Comparison of ENCODE assay signal across 15 cellular contexts in the genomic region with DNA sequence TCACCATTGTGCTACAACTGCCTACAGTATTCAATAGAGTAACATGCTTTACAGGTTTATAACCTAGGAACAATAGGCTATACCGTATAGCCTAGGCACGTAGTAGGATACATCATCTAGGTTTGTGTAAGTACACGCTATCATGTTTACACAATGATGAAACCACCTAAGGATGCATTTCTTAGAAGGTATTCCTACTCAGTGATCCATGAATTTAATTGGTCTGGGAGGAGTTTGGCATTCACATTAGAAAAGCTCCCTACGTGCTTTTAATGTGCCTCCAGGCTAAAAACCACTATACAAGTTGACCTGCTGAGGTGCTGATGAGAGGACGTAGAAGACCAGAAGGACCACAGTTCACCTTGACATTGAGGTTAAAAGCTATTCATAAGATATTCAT.
"Had no signal": no experiment of that assay in that cellular context is flagged by ENCODE, and none has a peak within 500 bp of the region (broad histone marks: within the 10 kb centered on the region; RNA-seq: fewer than 3 reads in every experiment).

No MANE protein-coding gene starts in this region.

- H3K27ac Mint-ChIP-seq: activated CD8-positive, alpha-beta memory T cell treated with anti-CD3 and anti-CD28 coated beads, Interleukin-2, amount 10 ng/mL, durations not matched to agents 7 days and 5 days; activated naive CD8-positive, alpha-beta T cell treated with anti-CD3 and anti-CD28 coated beads for 36 hours; nephron progenitor cell; T-helper 2 cell treated with Interferon-gamma antibody and Interleukin-4, amounts not matched to agents 5 μg/mL and 100 μg/mL, for 36 hours had no signal

- H3K4me1 ChIP-seq: heart left ventricle, psoas muscle had no signal

- H3K27me3 Mint-ChIP-seq: activated CD8-positive, alpha-beta memory T cell treated with anti-CD3 and anti-CD28 coated beads, Interleukin-2, amount 10 ng/mL, durations not matched to agents 7 days and 5 days; activated naive CD8-positive, alpha-beta T cell treated with anti-CD3 and anti-CD28 coated beads for 36 hours had no signal

- H3K27ac ChIP-seq: cardiac muscle cell, heart left ventricle, psoas muscle had no signal

- H3K36me3 ChIP-seq: cardiac muscle cell, heart left ventricle had no signal

- H3K36me3 Mint-ChIP-seq: activated CD8-positive, alpha-beta memory T cell treated with anti-CD3 and anti-CD28 coated beads, Interleukin-2, amount 10 ng/mL, durations not matched to agents 7 days and 5 days; activated naive CD8-positive, alpha-beta T cell treated with anti-CD3 and anti-CD28 coated beads for 36 hours had no signal

- H3K4me3 Mint-ChIP-seq: activated CD8-positive, alpha-beta memory T cell treated with anti-CD3 and anti-CD28 coated beads, Interleukin-2, amount 10 ng/mL, durations not matched to agents 7 days and 5 days; activated naive CD8-positive, alpha-beta T cell treated with anti-CD3 and anti-CD28 coated beads for 36 hours; activated T-cell treated with anti-CD3 and anti-CD28 coated beads, Interleukin-2, amount 50 U/mL, for 4 hours; nephron progenitor cell; T-helper 2 cell treated with Interferon-gamma antibody and Interleukin-4, amounts not matched to agents 5 μg/mL and 100 μg/mL, for 36 hours had no signal

- H3K27me3 ChIP-seq: cardiac muscle cell had no signal

- H3K4me1 Mint-ChIP-seq: activated CD8-positive, alpha-beta memory T cell treated with anti-CD3 and anti-CD28 coated beads, Interleukin-2, amount 10 ng/mL, durations not matched to agents 7 days and 5 days; activated naive CD8-positive, alpha-beta T cell treated with anti-CD3 and anti-CD28 coated beads for 36 hours had no signal

- ATAC-seq: activated CD8-positive, alpha-beta memory T cell treated with anti-CD3 and anti-CD28 coated beads, Interleukin-2, amount 10 ng/mL, durations not matched to agents 7 days and 5 days; activated T-cell treated with anti-CD3 and anti-CD28 coated beads, Interleukin-2, amount 50 U/mL, for 4 hours; heart left ventricle; psoas muscle had no signal

- DNase-seq: activated CD4-positive, alpha-beta T cell treated with anti-CD3 and anti-CD28 coated beads, Interleukin-2, amount 50 U/mL, for 48 hours; activated CD4-positive, CD25-positive, alpha-beta regulatory T cell treated with anti-CD3 and anti-CD28 coated beads, Interleukin-2, amount 50 U/mL, for 72 hours; activated CD8-positive, alpha-beta memory T cell treated with anti-CD3 and anti-CD28 coated beads, Interleukin-2, amount 10 ng/mL, durations not matched to agents 7 days and 5 days; activated gamma-delta T cell treated with Interleukin-2 at 50 U/mL for 16 hours; activated naive CD8-positive, alpha-beta T cell treated with anti-CD3 and anti-CD28 coated beads for 36 hours; activated T-cell treated with anti-CD3 and anti-CD28 coated beads, Interleukin-2, amount 50 U/mL, for 4 hours; foreskin melanocyte; heart left ventricle; nephron progenitor cell; psoas muscle; stimulated activated CD4-positive, alpha-beta T cell treated with anti-CD3 and anti-CD28 coated beads, Interleukin-12 subunit alpha, Interleukin-12 subunit beta, amount 100 ng/mL, for 4 hours; stimulated activated naive CD4-positive, alpha-beta T cell; trophoblast cell had no signal

- H3K9me3 ChIP-seq: heart left ventricle, psoas muscle had no signal

- H3K4me3 ChIP-seq: cardiac muscle cell, heart left ventricle, psoas muscle had no signal
